Comparison of ENCODE assay signal across 4 cellular contexts in genomic region chr6:113445201-113445600, GRCh38.
"Had no signal": no experiment of that assay in that cellular context is flagged by ENCODE, and none has a peak within 500 bp of the region (broad histone marks: within the 10 kb centered on the region; RNA-seq: fewer than 3 reads in every experiment).

No MANE protein-coding gene starts in this region.

- DNase-seq: IMR-90, KBM-7 had no signal

- H3K27ac ChIP-seq: HL-60 had no signal

- H3K4me3 ChIP-seq: K562 had no signal
